ENCODE assay signal across 22 cellular contexts in genomic region chr3:115930168-115930567, GRCh38.
A peak's percentile ranks its signal among the peaks of the same experiment; 100 is the strongest.
DNase-seq lines count a peak whose midpoint lies in the region; ATAC-seq and TF ChIP-seq lines count a peak whose summit lies in the region.
"Had no signal": no experiment of that assay in that cellular context is flagged by ENCODE, and none has a peak within 500 bp of the region (broad histone marks: within the 10 kb centered on the region; RNA-seq: fewer than 3 reads in every experiment).

No MANE protein-coding gene starts in this region.

- no peak overlapping the region for H4K8ac ChIP-seq in mesenchymal stem cell (ENCODE audit: low read length)

- no peak overlapping the region for H2BK15ac ChIP-seq in mesenchymal stem cell (ENCODE audit: low read depth, poor library complexity, severe bottlenecking)

- no peak overlapping the region for H4K91ac ChIP-seq in mesenchymal stem cell (ENCODE audit: low read length)

- H3K4me2 ChIP-seq in mesenchymal stem cell (ENCODE audit: low read length, poor library complexity, severe bottlenecking) (no peak overlapping the region), osteoblast (ENCODE audit: insufficient read depth, low read length) (no peak overlapping the region)

- no peak overlapping the region for H3K18ac ChIP-seq in mesenchymal stem cell (ENCODE audit: low read depth in 1 of 2, low read length in 2 of 2)

- DNase-seq in GM06990 (ENCODE audit: extremely low read depth, insufficient read length) (no peak), D341Med (ENCODE audit: low spot score) (no peak), mesenchymal stem cell (no peak), osteoblast (ENCODE audit: insufficient read length, low spot score, missing footprints) (no peak)
- DNase-seq: CD4-positive, CD25-positive, alpha-beta regulatory T cell; COR-L47; EL; GOT3; KG1; NCI-H1105 treated with DMSO at 0.1 percent for 48 hours; NCI-H1694; NCI-H2081 treated with DMSO at 0.1 percent for 48 hours; NCI-H446 treated with DMSO at 0.1 percent for 48 hours; NCI-H748 treated with DMSO at 0.1 percent for 48 hours; SHP77 had no signal

- peaks cover 6% of the 10 kb centered on the region for H3K79me1 ChIP-seq in mesenchymal stem cell (replicated peaks; ENCODE audit: low read length, poor library complexity, severe bottlenecking)

- no peaks in the 10 kb centered on the region for H3K79me2 ChIP-seq in osteoblast (ENCODE audit: insufficient read depth, low read length)

- no peak overlapping the region for H2AFZ ChIP-seq in mesenchymal stem cell (ENCODE audit: low read depth, low read length)
- H2AFZ ChIP-seq in osteoblast (ENCODE audit: low read length): no peak overlapping the region

- no peaks in the 10 kb centered on the region for H4K20me1 ChIP-seq in osteoblast (ENCODE audit: insufficient read depth, low read length)

- TF ChIP-seq CTCF in GM06990 (IDR thresholded peaks at IDR 0.05; ENCODE audit: insufficient read depth, low read length, poor library complexity, severe bottlenecking): no peak
- TF ChIP-seq CTCF in osteoblast (IDR thresholded peaks at IDR 0.05; ENCODE audit: extremely low read depth, low read depth, low read length): no peak

- H3K36me3 ChIP-seq in GM06990 (ENCODE audit: control insufficient read depth, insufficient read depth, low read length): no peaks in the 10 kb centered on the region
- H3K36me3 ChIP-seq in mesenchymal stem cell (ENCODE audit: control insufficient read depth in 1 of 2, insufficient read depth in 2 of 2, low read depth in 1 of 2, low read length in 2 of 2): no peaks in the 10 kb centered on the region
- H3K36me3 ChIP-seq in osteoblast (ENCODE audit: insufficient read depth, low read length): no peaks in the 10 kb centered on the region

- no peak overlapping the region for H3K23ac ChIP-seq in mesenchymal stem cell (ENCODE audit: low read length in 2 of 2)

- no peaks in the 10 kb centered on the region for H3K9me3 ChIP-seq in mesenchymal stem cell (ENCODE audit: control insufficient read depth, low read length)
- no peaks in the 10 kb centered on the region for H3K9me3 ChIP-seq in osteoblast (ENCODE audit: low read depth, low read length)

- H3K4me3 ChIP-seq in GM06990 (replicated peaks; ENCODE audit: low read depth, low read length) (peak overlapping the region; percentile 17; the same call in 1 of the 2 replicates), mesenchymal stem cell (ENCODE audit: insufficient read depth in 1 of 2, low read depth in 1 of 2, low read length in 2 of 2) (no peak overlapping the region), osteoblast (ENCODE audit: insufficient read depth, low read length) (no peak overlapping the region)
- H3K4me3 ChIP-seq: SK-N-MC had no signal

- H2AK5ac ChIP-seq in mesenchymal stem cell (ENCODE audit: low read length, severe bottlenecking): no peak overlapping the region

- H3K27me3 ChIP-seq in GM06990 (replicated peaks; ENCODE audit: control insufficient read depth, insufficient read depth, low read length) (no peaks in the 10 kb centered on the region; the same call in 1 of the 2 replicates), mesenchymal stem cell (ENCODE audit: control insufficient read depth in 1 of 2, insufficient read depth in 1 of 2, low read length in 2 of 2) (no peaks in the 10 kb centered on the region), osteoblast (ENCODE audit: insufficient read depth, low read length) (no peaks in the 10 kb centered on the region)

- peaks cover 7% of the 10 kb centered on the region for H3K4me1 ChIP-seq in mesenchymal stem cell (ENCODE audit: control insufficient read depth, insufficient read depth, low read depth, low read length)
- H3K4me1 ChIP-seq in osteoblast (ENCODE audit: insufficient read depth, low read length): no peaks in the 10 kb centered on the region

- H3K27ac ChIP-seq in mesenchymal stem cell (ENCODE audit: low read length, poor library complexity, severe bottlenecking): no peak overlapping the region
- H3K27ac ChIP-seq in osteoblast (ENCODE audit: low read depth, low read length): no peak overlapping the region
- H3K27ac ChIP-seq: SK-N-MC had no signal

- no peak overlapping the region for H3K9ac ChIP-seq in mesenchymal stem cell (ENCODE audit: low read length)

- WGBS in mesenchymal stem cell: 88% methylated on average over 1 of the region's 2 CpGs

- no peak overlapping the region for H2BK5ac ChIP-seq in mesenchymal stem cell (ENCODE audit: low read depth, low read length, poor library complexity, severe bottlenecking)

- ATAC-seq in GM18870 (IDR thresholded peaks at IDR 0.05; ENCODE audit: unreplicated experiment) (peak; percentile 52), HG02852 (IDR thresholded peaks at IDR 0.05; ENCODE audit: unreplicated experiment) (peak; percentile 47), HG03565 (IDR thresholded peaks at IDR 0.05; ENCODE audit: unreplicated experiment) (peak; percentile 34), GM18873 (IDR thresholded peaks at IDR 0.05; ENCODE audit: low FRiP score, unreplicated experiment) (no peak)
- ATAC-seq: HCT116, HepG2 had no signal

- no peak overlapping the region for H3K14ac ChIP-seq in mesenchymal stem cell (ENCODE audit: low read length in 2 of 2)

- H2BK120ac ChIP-seq in mesenchymal stem cell (ENCODE audit: low read depth, low read length): no peak overlapping the region

- H2BK12ac ChIP-seq in mesenchymal stem cell (ENCODE audit: low read length in 2 of 2): no peak overlapping the region

- H3K4ac ChIP-seq in mesenchymal stem cell (ENCODE audit: low read depth in 1 of 2, low read length in 2 of 2): no peak overlapping the region
